Comparison of ENCODE assay signal across 1 cellular context in the genomic region with DNA sequence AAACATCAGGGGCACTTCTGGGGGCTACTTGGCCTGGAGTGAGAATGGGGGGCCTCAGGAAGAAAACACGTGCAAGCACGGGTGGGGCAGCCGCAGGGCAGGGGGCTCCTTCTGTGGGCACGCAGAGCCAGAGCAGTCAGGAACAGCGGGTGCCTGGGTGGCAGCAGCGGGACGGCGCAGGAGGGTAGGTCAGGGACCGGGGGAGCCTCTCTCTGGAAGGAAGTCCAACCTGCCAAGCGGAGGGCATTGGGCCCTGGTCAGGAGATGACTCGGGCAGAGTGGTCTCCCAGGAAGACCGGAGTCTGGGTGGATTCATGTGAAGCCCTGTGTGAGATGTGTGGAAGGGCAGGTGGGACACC.
TF ChIP-seq lines count a peak whose summit lies in the region.

No MANE protein-coding gene starts in this region.

TF ChIP-seq in IMR-90, 13 proteins besides CTCF, POLR2A, EP300 and RAD21:
- TF ChIP-seq RFX5 (IDR thresholded peaks at IDR 0.05; ENCODE audit: low read depth, low read length) (no peak), ELK1 (IDR thresholded peaks at IDR 0.05; ENCODE audit: borderline replicate concordance, low read depth, low read length) (no peak), SMC3 (IDR thresholded peaks at IDR 0.05; ENCODE audit: low read depth, low read length) (no peak), RCOR1 (IDR thresholded peaks at IDR 0.05; ENCODE audit: insufficient replicate concordance, low read length) (no peak), MXI1 (IDR thresholded peaks at IDR 0.05; ENCODE audit: borderline replicate concordance, low read depth, low read length) (no peak)
